In the genomic region with DNA sequence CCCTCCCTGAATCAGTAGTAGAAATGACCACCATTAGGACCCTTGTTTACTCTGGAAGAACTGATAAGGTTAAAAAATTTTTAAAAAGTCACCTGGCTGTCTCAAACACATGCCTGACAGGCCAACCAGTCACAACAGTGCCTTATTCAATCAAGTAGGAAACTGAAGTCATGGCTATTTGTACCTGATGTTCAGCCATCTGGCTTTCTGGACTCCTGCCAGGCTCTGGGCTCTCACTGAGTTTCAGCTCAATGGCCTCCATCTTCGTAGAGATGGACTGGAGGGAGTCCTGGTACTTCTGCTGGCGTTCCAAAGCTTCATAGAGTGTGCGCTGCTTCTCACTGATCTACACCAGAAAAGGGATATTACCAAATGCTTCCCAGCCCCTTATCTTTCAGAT, we compare ENCODE assay signal across 14 cellular contexts.
DNase-seq lines count a peak whose midpoint lies in the region; ATAC-seq and TF ChIP-seq lines count a peak whose summit lies in the region.
"Had no signal": no experiment of that assay in that cellular context is flagged by ENCODE, and none has a peak within 500 bp of the region (broad histone marks: within the 10 kb centered on the region; RNA-seq: fewer than 3 reads in every experiment).

No MANE protein-coding gene starts in this region.

- H3K36me3 ChIP-seq in heart right ventricle: peaks cover 0 to 98% (median 38%) of the 10 kb centered on the region in 9 donors

- intact Hi-C loops in Right ventricle myocardium superior (cut with DNase I) (no loop called here), Right ventricle myocardium inferior (cut with DNase I) (no loop called here), heart right ventricle (cut with DNase I) (no loop called here)

- no peaks in the 10 kb centered on the region for H3K27me3 ChIP-seq in heart right ventricle

- peak overlapping the region in 9 of 10 donors; percentile 2 to 76 (median 45) for H3K27ac ChIP-seq in heart right ventricle
- H3K27ac ChIP-seq: skin epidermis had no signal

- DNase-seq in Right ventricle myocardium superior: peak; percentile 51
- no peak for DNase-seq in Right ventricle myocardium inferior (ENCODE audit: missing footprints)
- DNase-seq in NCI-H774 (lab: John Stamatoyannopoulos, UW): peak; percentile 62
- peak; percentile 34 to 58 for DNase-seq in heart right ventricle
- DNase-seq in HT-29 (ENCODE audit: low spot score): no peak
- DNase-seq in occipital lobe (lab: John Stamatoyannopoulos, UW): no peak
- DNase-seq in SKM-1 (lab: John Stamatoyannopoulos, UW; ENCODE audit: unreplicated experiment): no peak
- DNase-seq: activated CD4-positive, CD25-positive, alpha-beta regulatory T cell treated with anti-CD3 and anti-CD28 coated beads, Interleukin-2, amount 50 U/mL, for 72 hours; HCEC 1CT; immature natural killer cell; KG1; NCI-H1436 treated with DMSO at 0.1 percent for 48 hours had no signal

- TF ChIP-seq CTCF in heart right ventricle (IDR thresholded peaks at IDR 0.05): no peak

- no peak overlapping the region for H3K4me3 ChIP-seq in heart right ventricle
- H3K4me3 ChIP-seq: skin epidermis had no signal

- 66 to 80% methylated on average over 3 of the region's 3 CpGs for WGBS in heart right ventricle, 2 donors

- ATAC-seq in Right ventricle myocardium superior (ENCODE audit: poor library complexity) (peak; percentile 53), Right ventricle myocardium inferior (no peak), heart right ventricle (peak in 7 of 8 donors; percentile 43 to 80 (median 57)), HG03439 (IDR thresholded peaks at IDR 0.05; ENCODE audit: unreplicated experiment) (no peak)

- H3K4me1 ChIP-seq in heart right ventricle: peaks cover 0 to 57% (median 27%) of the 10 kb centered on the region in 9 donors

- no peaks in the 10 kb centered on the region for H3K9me3 ChIP-seq in heart right ventricle

Comparison
In these comparisons a context has a peak if more than half of its experiments do, and no peak if none do; other contexts are left out.
1. ATAC-seq: peak in Right ventricle myocardium superior (single experiment) and heart right ventricle (7 of 8); none in Right ventricle myocardium inferior (single experiment) and HG03439 (single experiment).
2. DNase-seq: peak in Right ventricle myocardium superior (single experiment), NCI-H774 (single experiment) and heart right ventricle (2 of 2); none in Right ventricle myocardium inferior (single experiment), HT-29 (single experiment), occipital lobe (single experiment) and SKM-1 (single experiment).